In the genomic region with DNA sequence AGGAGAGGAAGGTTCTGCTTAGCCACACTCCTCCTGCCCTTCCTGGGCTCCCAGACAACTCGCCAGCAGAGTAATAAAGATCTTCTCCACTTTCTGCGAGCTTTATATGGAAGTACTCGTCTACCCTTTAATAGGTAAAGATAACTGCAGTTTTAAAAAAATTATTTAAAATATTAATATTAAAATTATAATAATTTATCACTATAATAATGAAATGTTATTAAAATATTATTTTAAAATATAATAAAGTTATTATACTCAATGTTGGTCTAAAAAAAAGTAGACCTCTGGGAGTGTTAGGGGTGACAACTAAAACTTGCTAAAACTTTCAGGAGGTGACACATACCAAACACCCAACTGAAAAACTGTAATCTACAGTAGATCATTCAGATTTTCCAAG, we compare ENCODE assay signal across 8 cellular contexts.
"Had no signal": no experiment of that assay in that cellular context is flagged by ENCODE, and none has a peak within 500 bp of the region (broad histone marks: within the 10 kb centered on the region; RNA-seq: fewer than 3 reads in every experiment).

No MANE protein-coding gene starts in this region.

- H3K4me3 ChIP-seq: GM12878 had no signal

- FAIRE-seq: G401.6, GM12878, GM12891, GM12892, GM18507, GM19239 had no signal

- ATAC-seq: GM12878 had no signal

- DNase-seq: GDM1, GF-D8 had no signal
